17 cellular contexts compared by ENCODE assay signal in the genomic region with DNA sequence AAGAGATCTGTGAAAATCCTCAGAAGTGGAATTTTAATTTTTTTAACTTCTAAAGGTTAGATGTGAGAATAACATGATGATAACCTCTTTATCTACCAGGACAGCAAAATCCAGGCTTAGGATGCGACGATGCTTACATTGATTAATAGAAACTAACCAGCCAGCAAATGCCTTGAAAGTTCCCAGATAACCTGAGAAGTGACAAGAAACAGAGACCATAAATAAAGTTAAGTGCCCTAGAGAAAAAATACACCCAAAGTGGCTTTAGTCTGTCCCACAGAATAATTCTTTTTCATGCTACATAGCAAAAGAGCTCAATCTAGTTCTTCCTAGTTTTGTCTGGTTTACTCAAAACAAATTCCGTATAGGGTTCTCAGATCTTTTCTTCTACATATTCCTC.
DNase-seq lines count a peak whose midpoint lies in the region; ATAC-seq, FAIRE-seq and TF ChIP-seq lines count a peak whose summit lies in the region.
"Had no signal": no experiment of that assay in that cellular context is flagged by ENCODE, and none has a peak within 500 bp of the region (broad histone marks: within the 10 kb centered on the region; RNA-seq: fewer than 3 reads in every experiment).

No MANE protein-coding gene starts in this region.

- 98% methylated on average over 3 of the region's 3 CpGs for WGBS in mammary epithelial cell (ENCODE audit: low coverage, missing lambda C conversion rate)
- 81% methylated on average over 3 of the region's 3 CpGs for WGBS in esophagus muscularis mucosa

- DNase-seq in mammary epithelial cell (no peak), MCF 10A (ENCODE audit: unreplicated experiment) (no peak), keratinocyte (ENCODE audit: low read depth, low spot score) (no peak), mesothelial cell of epicardium (ENCODE audit: low spot score in 2 of 2, unreplicated experiment in 2 of 2) (no peak), type B pancreatic cell (ENCODE audit: extremely low spot score, unreplicated experiment) (no peak), DMS 273 treated with DMSO at 0.1 percent for 48 hours (lab: John Stamatoyannopoulos, UW) (no peak), esophagus muscularis mucosa (ENCODE audit: extremely low spot score) (no peak)
- DNase-seq: CD8-positive, alpha-beta memory T cell; DMS53; GF-D8; H9 had no signal

- no peaks in the 10 kb centered on the region for H3K9me1 ChIP-seq in keratinocyte (ENCODE audit: control insufficient read depth, extremely low read depth, insufficient read depth, low read length)

- ATAC-seq in GM18907 (IDR thresholded peaks at IDR 0.05; ENCODE audit: unreplicated experiment) = no peak
- ATAC-seq: HepG2 had no signal

- H3K4me2 ChIP-seq in mammary epithelial cell (ENCODE audit: insufficient read depth, low read depth, low read length) (peak overlapping the region; percentile 44), keratinocyte (ENCODE audit: control insufficient read depth, extremely low read depth, insufficient read depth, low read depth, low read length) (peak overlapping the region; percentile 46)
- H3K4me2 ChIP-seq: GM23338 had no signal

- dilution Hi-C loops in mammary epithelial cell (cut with HindIII; ENCODE audit: low sequenced_read_pairs) = no loop called here
- dilution Hi-C loops in keratinocyte (cut with MboI; ENCODE audit: extremely low pct_ligation_motif_present, low sequenced_read_pairs) = no loop called here

- peak; percentile 20 for FAIRE-seq in keratinocyte (lab: Jason Lieb, UNC)
- FAIRE-seq: HepG2, HTR-8/SVneo had no signal

- H3K9me3 Mint-ChIP-seq in MCF 10A (ENCODE audit: unreplicated experiment) (no peaks in the 10 kb centered on the region), mesothelial cell of epicardium (peaks cover 27% of the 10 kb centered on the region), type B pancreatic cell (peaks cover 4% of the 10 kb centered on the region)

- TF ChIP-seq CTCF in mammary epithelial cell (conservative IDR thresholded peaks at IDR 0.05 in 1 of 2, IDR thresholded peaks at IDR 0.05 in 1 of 2; ENCODE audit: extremely low read depth in 1 of 2, insufficient read depth in 1 of 2, low read depth in 1 of 2, low read length in 2 of 2) (no peak), MCF 10A (IDR thresholded peaks at IDR 0.05; ENCODE audit: unreplicated experiment) (no peak), keratinocyte (optimal IDR thresholded peaks at IDR 0.05 in 1 of 3, IDR thresholded peaks at IDR 0.05 in 1 of 3, conservative IDR thresholded peaks at IDR 0.05 in 1 of 3; ENCODE audit: extremely low read depth in 1 of 3, insufficient read depth in 2 of 3, low read length in 3 of 3) (no peak), mesothelial cell of epicardium (IDR thresholded peaks at IDR 0.05; ENCODE audit: unreplicated experiment) (no peak), type B pancreatic cell (conservative IDR thresholded peaks at IDR 0.05) (no peak), esophagus muscularis mucosa (IDR thresholded peaks at IDR 0.05) (no peak)

- H3K27me3 ChIP-seq in mammary epithelial cell (ENCODE audit: insufficient read depth, low read length) (no peaks in the 10 kb centered on the region), keratinocyte (ENCODE audit: control insufficient read depth, extremely low read depth, insufficient read depth, low read length) (no peaks in the 10 kb centered on the region), esophagus muscularis mucosa (no peaks in the 10 kb centered on the region)

- H3K79me2 ChIP-seq in mammary epithelial cell (ENCODE audit: insufficient read depth, low read length) (no peaks in the 10 kb centered on the region), keratinocyte (ENCODE audit: control insufficient read depth, insufficient read depth, low read length) (no peaks in the 10 kb centered on the region)

- POLR2A ChIA-PET in MCF 10A (lab: Yijun Ruan, JAX) = interaction anchor here (0.6 to 0.7 kb wide), 2 partner anchors 9 to 664 kb away, joined by 3 read pairs; no protein-coding TSS in a partner anchor

- no TSS peak for BruUV-seq in mammary epithelial cell (replicated peaks; lab: Mats Ljungman, UMichigan)
- no TSS peak for BruUV-seq in MCF 10A (replicated peaks; lab: Mats Ljungman, UMichigan)

- H3K4me1 Mint-ChIP-seq in MCF 10A (ENCODE audit: insufficient read depth, unreplicated experiment) = peaks cover 15% of the 10 kb centered on the region
- peaks cover 46% of the 10 kb centered on the region for H3K4me1 Mint-ChIP-seq in mesothelial cell of epicardium
- peaks cover 28% of the 10 kb centered on the region for H3K4me1 Mint-ChIP-seq in type B pancreatic cell (ENCODE audit: unreplicated experiment)
- H3K4me1 Mint-ChIP-seq: CD14-positive monocyte; CD8-positive, alpha-beta memory T cell had no signal

- no peaks in the 10 kb centered on the region for H3K36me3 Mint-ChIP-seq in MCF 10A (ENCODE audit: insufficient read depth, unreplicated experiment)
- peaks cover 7% of the 10 kb centered on the region for H3K36me3 Mint-ChIP-seq in mesothelial cell of epicardium
- peaks cover 9% of the 10 kb centered on the region for H3K36me3 Mint-ChIP-seq in type B pancreatic cell
- H3K36me3 Mint-ChIP-seq: CD14-positive monocyte had no signal

- H3K36me3 ChIP-seq in mammary epithelial cell (ENCODE audit: insufficient read depth, low read length) (no peaks in the 10 kb centered on the region), keratinocyte (ENCODE audit: control insufficient read depth in 2 of 2, extremely low read depth in 1 of 2, insufficient read depth in 2 of 2, low read length in 2 of 2) (no peaks in the 10 kb centered on the region), esophagus muscularis mucosa (no peaks in the 10 kb centered on the region)

- in situ Hi-C loops in mammary epithelial cell (cut with MboI; ENCODE audit: low sequenced_read_pairs in 2 of 2) = no loop called here

- intact Hi-C loops in mammary epithelial cell (cut with micrococcal nuclease) (loop anchor here (1.0 to 2.0 kb wide), 3 partner anchors 37 to 165 kb away; no protein-coding TSS in a partner anchor), MCF 10A (cut with micrococcal nuclease) (no loop called here), esophagus muscularis mucosa (cut with DNase I) (no loop called here)

- H3K27ac ChIP-seq in mammary epithelial cell (ENCODE audit: insufficient read depth, low read depth, low read length) (peak overlapping the region; percentile 38), keratinocyte (ENCODE audit: control insufficient read depth, insufficient read depth, low read length) (peak overlapping the region; percentile 11), esophagus muscularis mucosa (replicated peaks in 1 of 4) (no peak overlapping the region)
- H3K27ac ChIP-seq: 22Rv1 had no signal

- CTCF ChIA-PET in mammary epithelial cell (lab: Charles Lee; ENCODE audit: low non-redundant PET) (no interaction called here), MCF 10A (lab: Yijun Ruan, JAX) (interaction anchor here (0.5 to 0.9 kb wide), 3 partner anchors 103 to 435 kb away, joined by 3 read pairs; no protein-coding TSS in a partner anchor)

- H3K4me1 ChIP-seq in mammary epithelial cell (ENCODE audit: insufficient read depth, low read length) (peaks cover 17% of the 10 kb centered on the region), keratinocyte (ENCODE audit: control insufficient read depth, extremely low read depth, insufficient read depth, low read length) (peaks cover 19% of the 10 kb centered on the region), esophagus muscularis mucosa (no peaks in the 10 kb centered on the region)

- H3K9ac ChIP-seq in mammary epithelial cell (ENCODE audit: insufficient read depth, low read length) (no peak overlapping the region), keratinocyte (ENCODE audit: control insufficient read depth, extremely low read depth, insufficient read depth, low read length) (no peak overlapping the region)

- H3K27ac Mint-ChIP-seq in MCF 10A (ENCODE audit: low read depth, unreplicated experiment) (no peak overlapping the region), mesothelial cell of epicardium (peak overlapping the region; percentile 97), type B pancreatic cell (peak overlapping the region; percentile 68)
- H3K27ac Mint-ChIP-seq: CD14-positive monocyte; CD8-positive, alpha-beta memory T cell; GM23338; H9 had no signal

- H3K9me3 ChIP-seq in mammary epithelial cell (replicated peaks; ENCODE audit: insufficient read depth, low read length) (no peaks in the 10 kb centered on the region), keratinocyte (ENCODE audit: control insufficient read depth, low read depth, low read length) (no peaks in the 10 kb centered on the region), esophagus muscularis mucosa (peaks cover 0 to 7% (median 0%) of the 10 kb centered on the region in 4 donors)

- no peak overlapping the region for H3K4me3 Mint-ChIP-seq in MCF 10A (ENCODE audit: unreplicated experiment)
- no peak overlapping the region for H3K4me3 Mint-ChIP-seq in mesothelial cell of epicardium
- peak overlapping the region; percentile 65 for H3K4me3 Mint-ChIP-seq in type B pancreatic cell
- H3K4me3 Mint-ChIP-seq: CD14-positive monocyte; CD8-positive, alpha-beta memory T cell; GM23338; H9 had no signal

- no peaks in the 10 kb centered on the region for H4K20me1 ChIP-seq in mammary epithelial cell (ENCODE audit: insufficient read depth, low read length)
- no peaks in the 10 kb centered on the region for H4K20me1 ChIP-seq in keratinocyte (ENCODE audit: control insufficient read depth, extremely low read depth, insufficient read depth, low read length)

- no peak overlapping the region for H2AFZ ChIP-seq in mammary epithelial cell (ENCODE audit: low read depth, low read length)
- H2AFZ ChIP-seq in keratinocyte (ENCODE audit: control insufficient read depth, low read length) = no peak overlapping the region

- no peak for TF ChIP-seq POLR2A in esophagus muscularis mucosa (IDR thresholded peaks at IDR 0.05; ENCODE audit: low read depth)

- H3K27me3 Mint-ChIP-seq in MCF 10A (ENCODE audit: insufficient read depth, unreplicated experiment) (no peaks in the 10 kb centered on the region), mesothelial cell of epicardium (ENCODE audit: low read depth) (no peaks in the 10 kb centered on the region), type B pancreatic cell (no peaks in the 10 kb centered on the region)

- H3K4me3 ChIP-seq in mammary epithelial cell (replicated peaks in 1 of 3; ENCODE audit: insufficient read depth in 1 of 3, low read depth in 2 of 3, low read length in 3 of 3) = no peak overlapping the region
- H3K4me3 ChIP-seq in keratinocyte (ENCODE audit: control insufficient read depth in 2 of 3, extremely low read depth in 1 of 3, insufficient read depth in 2 of 3, low read depth in 1 of 3, low read length in 3 of 3) = no peak overlapping the region
- no peak overlapping the region for H3K4me3 ChIP-seq in esophagus muscularis mucosa
- H3K4me3 ChIP-seq: GM23338 had no signal

- no peak for TF ChIP-seq EP300 in esophagus muscularis mucosa (IDR thresholded peaks at IDR 0.05)

Comparison
In these comparisons a context has a peak if more than half of its experiments do, and no peak if none do; other contexts are left out.
1. H3K27ac ChIP-seq: peak in mammary epithelial cell (single experiment) and keratinocyte (single experiment); none in esophagus muscularis mucosa (0 of 4).